ENCODE assay signal across 19 cellular contexts in genomic region chr1:218592688-218593087, GRCh38.
DNase-seq lines count a peak whose midpoint lies in the region; ATAC-seq and TF ChIP-seq lines count a peak whose summit lies in the region.
"Had no signal": no experiment of that assay in that cellular context is flagged by ENCODE, and none has a peak within 500 bp of the region (broad histone marks: within the 10 kb centered on the region; RNA-seq: fewer than 3 reads in every experiment).

No MANE protein-coding gene starts in this region.

- H3K4me3 ChIP-seq in PC-9 = no peak overlapping the region
- H3K4me3 ChIP-seq: BLaER1, MG63, suprapubic skin had no signal

- H3K36me3 Mint-ChIP-seq in natural killer cell treated with Interleukin-12 subunit alpha and Interleukin-12 subunit beta and Interleukin-15 and Interleukin-18, amount 100 ng/mL, for 72 hours = peaks cover 5% of the 10 kb centered on the region
- H3K36me3 Mint-ChIP-seq: naive B cell had no signal

- H3K79me2 ChIP-seq in PC-9 (ENCODE audit: low read depth) = no peaks in the 10 kb centered on the region

- H3K4me1 ChIP-seq in PC-9 (replicated peaks; ENCODE audit: insufficient read depth) = peaks cover 15% of the 10 kb centered on the region
- H3K4me1 ChIP-seq: BLaER1, suprapubic skin had no signal

- no peak overlapping the region for H3K4me2 ChIP-seq in PC-9
- H3K4me2 ChIP-seq: BLaER1 had no signal

- intact Hi-C loops in PC-9 (cut with micrococcal nuclease; ENCODE audit: unreplicated experiment) = loop anchor here (1.0 kb wide), 4 partner anchors 82 to 475 kb away; no protein-coding TSS in a partner anchor

- no peak for TF ChIP-seq CTCF in PC-9 (conservative IDR thresholded peaks at IDR 0.05)

- H3K27me3 Mint-ChIP-seq in natural killer cell treated with Interleukin-12 subunit alpha and Interleukin-12 subunit beta and Interleukin-15 and Interleukin-18, amount 100 ng/mL, for 72 hours = peaks cover 0 to 5% of the 10 kb centered on the region in 2 donors

- ATAC-seq in HG03135 (IDR thresholded peaks at IDR 0.05; ENCODE audit: unreplicated experiment) (no peak), HG02763 (IDR thresholded peaks at IDR 0.05; ENCODE audit: unreplicated experiment) (no peak)
- ATAC-seq in natural killer cell treated with Interleukin-12 subunit alpha and Interleukin-12 subunit beta and Interleukin-15 and Interleukin-18, amount 100 ng/mL, for 72 hours = no peak
- ATAC-seq: activated CD4-positive, alpha-beta T cell treated with anti-CD3 and anti-CD28 coated beads for 36 hours; left lobe of liver had no signal

- POLR2A ChIA-PET in PC-9 (lab: Charles Lee; ENCODE audit: unreplicated experiment) = interaction anchor here (0.6 to 0.8 kb wide), 2 partner anchors 195 to 226 kb away, joined by 3 to 5 read pairs; no protein-coding TSS in a partner anchor

- no peaks in the 10 kb centered on the region for H4K20me1 ChIP-seq in PC-9 (ENCODE audit: insufficient read depth)
- H4K20me1 ChIP-seq: BLaER1 had no signal

- DNase-seq in EL = peak; percentile 56
- DNase-seq in PC-9 = peak; percentile 41 to 77
- peak; percentile 58 for DNase-seq in dermis blood vessel endothelial cell
- peak; percentile 79 for DNase-seq in non-pigmented ciliary epithelial cell (ENCODE audit: low read depth)
- DNase-seq in SKM-1 (lab: John Stamatoyannopoulos, UW; ENCODE audit: unreplicated experiment) = no peak
- DNase-seq in natural killer cell treated with Interleukin-12 subunit alpha and Interleukin-12 subunit beta and Interleukin-15 and Interleukin-18, amount 100 ng/mL, for 72 hours (ENCODE audit: low spot score) = no peak
- DNase-seq: activated CD4-positive, alpha-beta T cell treated with anti-CD3 and anti-CD28 coated beads for 36 hours; DMS53; MG63; naive B cell; NCI-H1694 treated with DMSO at 0.1 percent for 48 hours; NCI-H774; stimulated activated CD4-positive, alpha-beta T cell treated with anti-CD3 and anti-CD28 coated beads, Interleukin-1b, Interleukin-23, amount 100 ng/mL, for 48 hours; T-helper 9 cell had no signal

- H2AFZ ChIP-seq in PC-9 = no peak overlapping the region

- H3K4me1 Mint-ChIP-seq in natural killer cell treated with Interleukin-12 subunit alpha and Interleukin-12 subunit beta and Interleukin-15 and Interleukin-18, amount 100 ng/mL, for 72 hours (ENCODE audit: low read depth in 2 of 2) = no peaks in the 10 kb centered on the region
- H3K4me1 Mint-ChIP-seq: activated CD4-positive, alpha-beta T cell treated with anti-CD3 and anti-CD28 coated beads for 36 hours had no signal

- no peak overlapping the region for H3K27ac Mint-ChIP-seq in natural killer cell treated with Interleukin-12 subunit alpha and Interleukin-12 subunit beta and Interleukin-15 and Interleukin-18, amount 100 ng/mL, for 72 hours
- H3K27ac Mint-ChIP-seq: activated CD4-positive, alpha-beta T cell treated with anti-CD3 and anti-CD28 coated beads for 36 hours; naive B cell had no signal

- CTCF ChIA-PET in PC-9 (lab: Charles Lee) = interaction anchor here (0.6 kb wide), 1 partner anchor 105 kb away, joined by 7 read pairs; no protein-coding TSS in a partner anchor

- H3K4me3 Mint-ChIP-seq in natural killer cell treated with Interleukin-12 subunit alpha and Interleukin-12 subunit beta and Interleukin-15 and Interleukin-18, amount 100 ng/mL, for 72 hours = no peak overlapping the region
- H3K4me3 Mint-ChIP-seq: activated CD4-positive, alpha-beta T cell treated with anti-CD3 and anti-CD28 coated beads for 36 hours; naive B cell had no signal

- no TSS peak for BruUV-seq in PC-9 (replicated peaks; lab: Mats Ljungman, UMichigan)

- no peaks in the 10 kb centered on the region; the same call in 1 of the 2 replicates for H3K36me3 ChIP-seq in PC-9 (ENCODE audit: low read depth)
- H3K36me3 ChIP-seq: BLaER1, MG63, suprapubic skin had no signal

- H3K27ac ChIP-seq in PC-9 = peak overlapping the region; percentile 52
- H3K27ac ChIP-seq: BLaER1, suprapubic skin had no signal

- no peaks in the 10 kb centered on the region for H3K27me3 ChIP-seq in PC-9 (ENCODE audit: insufficient read depth, low read depth)
- H3K27me3 ChIP-seq: BLaER1, MG63, suprapubic skin had no signal

- H3K9me2 ChIP-seq in PC-9 (ENCODE audit: insufficient read depth) = no peaks in the 10 kb centered on the region

- H3K9me3 Mint-ChIP-seq in natural killer cell treated with Interleukin-12 subunit alpha and Interleukin-12 subunit beta and Interleukin-15 and Interleukin-18, amount 100 ng/mL, for 72 hours = peaks cover 25% of the 10 kb centered on the region

- H3F3A ChIP-seq in PC-9 (ENCODE audit: insufficient read depth, low read depth) = peaks cover 10% of the 10 kb centered on the region

- H3K9me3 ChIP-seq in PC-9 (ENCODE audit: insufficient read depth, low read depth) = peaks cover 3% of the 10 kb centered on the region; the same call in 1 of the 2 replicates
- H3K9me3 ChIP-seq: BLaER1, MG63, suprapubic skin had no signal

Comparison
In these comparisons a context has a peak if more than half of its experiments do, and no peak if none do; other contexts are left out.
1. DNase-seq: peak in EL (single experiment), PC-9 (2 of 2), dermis blood vessel endothelial cell (single experiment) and non-pigmented ciliary epithelial cell (single experiment); none in SKM-1 (single experiment) and natural killer cell treated with Interleukin-12 subunit alpha and Interleukin-12 subunit beta and Interleukin-15 and Interleukin-18, amount 100 ng/mL, for 72 hours (single experiment).